ENCODE assay signal across 1 cellular context in genomic region chr6:99590728-99591672, GRCh38.
TF ChIP-seq lines count a peak whose summit lies in the region.

No MANE protein-coding gene starts in this region.

TF ChIP-seq in IMR-90, 13 proteins besides CTCF, POLR2A, EP300 and RAD21:
- TF ChIP-seq NFE2L2 (IDR thresholded peaks at IDR 0.05; ENCODE audit: low read depth, low read length) = no peak
- no peak for TF ChIP-seq CEBPB (IDR thresholded peaks at IDR 0.05; ENCODE audit: low read depth, low read length)
- TF ChIP-seq RCOR1 (IDR thresholded peaks at IDR 0.05; ENCODE audit: insufficient replicate concordance, low read length) = no peak
- TF ChIP-seq ELK1 (IDR thresholded peaks at IDR 0.05; ENCODE audit: borderline replicate concordance, low read depth, low read length) = no peak
- no peak for TF ChIP-seq USF2 (IDR thresholded peaks at IDR 0.05; ENCODE audit: low read depth, low read length)
